Comparison of ENCODE assay signal across 32 cellular contexts in genomic region chr2:182481676-182482075, GRCh38. TPM values are rescaled to one million over a fixed set of nuclear protein-coding genes. Genes with fewer than 3 reads are reported as not detected.
"Had no signal": no experiment of that assay in that cellular context is flagged by ENCODE, and none has a peak within 500 bp of the region (broad histone marks: within the 10 kb centered on the region; RNA-seq: fewer than 3 reads in every experiment).

No MANE protein-coding gene starts in this region.

- ATAC-seq: left cardiac atrium; left lobe of liver; left ventricle myocardium superior; lower lobe of right lung; natural killer cell; right lobe of liver; stimulated activated naive B cell treated with anti-CD40 and anti-IgM and Interleukin-4, amounts not matched to agents 10 μg/mL and 1 μg/mL and 100 μg/mL, for 72 hours; stimulated activated naive CD8-positive, alpha-beta T cell treated with anti-CD3 and anti-CD28 coated beads, Interleukin-15, Interleukin-2, amounts not matched to agents 100 U/mL and 50 U/mL, for 24 hours had no signal

- H3K27me3 ChIP-seq: neural progenitor cell, neutrophil, ovary, right atrium auricular region, right lobe of liver, stomach, testis, thyroid gland, transverse colon, upper lobe of left lung had no signal

- H3K36me3 Mint-ChIP-seq: mesothelial cell of epicardium; naive B cell; natural killer cell; stimulated activated naive B cell treated with anti-CD40 and anti-IgM and Interleukin-4, amounts not matched to agents 10 μg/mL and 1 μg/mL and 100 μg/mL, for 72 hours had no signal

- H3K36me3 ChIP-seq: lower lobe of right lung, neural progenitor cell, neutrophil, ovary, right atrium auricular region, right lobe of liver, stomach, thyroid gland, transverse colon, upper lobe of left lung had no signal

- H3K4me3 ChIP-seq: lower lobe of right lung, neural progenitor cell, ovary, right atrium auricular region, right lobe of liver, stomach, testis, thyroid gland, transverse colon, upper lobe of left lung had no signal

- H3K27ac ChIP-seq: lower lobe of right lung, neural progenitor cell, neutrophil, ovary, right atrium auricular region, right lobe of liver, stomach, testis, thyroid gland, transverse colon, upper lobe of left lung had no signal

- H3K9me3 Mint-ChIP-seq: nephron progenitor cell; stimulated activated naive B cell treated with anti-CD40 and anti-IgM and Interleukin-4, amounts not matched to agents 10 μg/mL and 1 μg/mL and 100 μg/mL, for 72 hours had no signal

- FAIRE-seq: keratinocyte had no signal

- H3K4me3 Mint-ChIP-seq: mesothelial cell of epicardium; naive B cell; natural killer cell; nephron progenitor cell; neural progenitor cell; stimulated activated naive B cell treated with anti-CD40 and anti-IgM and Interleukin-4, amounts not matched to agents 10 μg/mL and 1 μg/mL and 100 μg/mL, for 72 hours had no signal

- H3K9me3 ChIP-seq: lower lobe of right lung, neutrophil, ovary, right atrium auricular region, right lobe of liver, stomach, testis, thyroid gland, transverse colon, upper lobe of left lung had no signal

- H3K4me1 Mint-ChIP-seq: naive B cell; natural killer cell; nephron progenitor cell; stimulated activated naive B cell treated with anti-CD40 and anti-IgM and Interleukin-4, amounts not matched to agents 10 μg/mL and 1 μg/mL and 100 μg/mL, for 72 hours had no signal

- DNase-seq: hippocampal formation; kidney glomerular epithelial cell; left cardiac atrium; left ventricle myocardium superior; lower lobe of right lung; mammary epithelial cell; mesenchymal stem cell; naive B cell; natural killer cell; nephron progenitor cell; occipital lobe; ovary; right lobe of liver; stimulated activated CD4-positive, alpha-beta T cell treated with anti-CD3 and anti-CD28 coated beads, Interleukin-12 subunit alpha, Interleukin-12 subunit beta, amount 100 ng/mL, for 4 hours; stimulated activated CD4-positive, alpha-beta T cell treated with anti-CD3 and anti-CD28 coated beads, Interleukin-15, amount 100 ng/mL, for 24 hours; stimulated activated CD4-positive, alpha-beta T cell treated with anti-CD3 and anti-CD28 coated beads, Interleukin-2, amount 100 ng/mL, for 24 hours; stimulated activated CD4-positive, alpha-beta T cell treated with anti-CD3 and anti-CD28 coated beads, Interleukin-4, amount 100 ng/mL, for 1 hour; stimulated activated naive B cell treated with anti-CD40 and anti-IgM and Interleukin-4, amounts not matched to agents 10 μg/mL and 1 μg/mL and 100 μg/mL, for 72 hours; stimulated activated naive CD8-positive, alpha-beta T cell treated with anti-CD3 and anti-CD28 coated beads, Interleukin-15, Interleukin-2, amounts not matched to agents 100 U/mL and 50 U/mL, for 24 hours; stomach; testis; thyroid gland; transverse colon; upper lobe of left lung had no signal

- H3K27ac Mint-ChIP-seq: mesothelial cell of epicardium; naive B cell; natural killer cell; nephron progenitor cell; progenitor cell of endocrine pancreas; stimulated activated naive B cell treated with anti-CD40 and anti-IgM and Interleukin-4, amounts not matched to agents 10 μg/mL and 1 μg/mL and 100 μg/mL, for 72 hours had no signal

- H3K27me3 Mint-ChIP-seq: progenitor cell of endocrine pancreas; stimulated activated naive B cell treated with anti-CD40 and anti-IgM and Interleukin-4, amounts not matched to agents 10 μg/mL and 1 μg/mL and 100 μg/mL, for 72 hours had no signal

RNA-seq across cellular contexts. Expression of gene PDE1A, which starts 54.8 kb away (rescaled TPM):
- total RNA-seq: mammary epithelial cell, mononuclear cell, natural killer cell had no signal
